In the genomic region with DNA sequence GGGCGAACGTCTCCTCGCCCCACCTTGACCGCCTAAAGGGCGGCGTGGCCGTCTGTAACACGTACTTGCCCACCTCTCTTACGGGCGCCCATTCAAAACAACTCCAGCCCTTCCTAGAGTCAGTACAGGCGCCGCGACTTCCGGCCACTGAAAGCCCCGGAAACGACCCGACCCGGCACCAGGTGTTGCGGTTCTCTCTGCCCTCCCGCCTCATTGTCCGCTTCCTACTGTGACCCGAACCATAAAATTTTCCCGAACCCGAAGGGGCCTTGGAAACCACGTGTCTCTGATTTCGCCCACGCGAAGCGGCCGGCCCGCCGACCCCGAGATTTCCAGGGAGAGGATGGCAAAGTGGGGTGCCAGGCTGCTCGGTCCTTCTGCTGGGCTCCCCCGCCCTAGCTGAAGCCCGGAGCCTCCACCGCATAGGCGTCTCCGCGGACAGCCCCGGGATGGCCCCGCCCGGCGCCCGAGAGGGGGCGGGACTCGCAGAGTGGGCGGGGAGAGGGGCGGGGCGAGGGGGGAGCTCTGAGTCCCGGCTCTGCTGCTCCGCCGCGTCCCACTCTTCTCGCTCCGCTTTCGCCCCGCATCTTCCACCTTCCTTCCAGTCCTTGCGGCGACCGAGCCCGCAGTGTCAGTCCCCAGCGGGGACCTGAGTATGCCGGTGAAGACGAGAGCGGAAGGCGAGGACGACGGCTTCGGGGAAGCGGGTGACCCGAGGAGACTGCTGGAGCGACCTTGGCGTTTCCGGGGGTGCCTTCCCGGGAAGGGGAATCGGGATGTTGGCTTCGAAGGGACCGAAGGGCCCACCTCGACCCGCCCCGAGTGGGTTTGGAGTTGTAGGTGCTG, we compare ENCODE assay signal across 8 cellular contexts. TPM values are rescaled to one million over a fixed set of nuclear protein-coding genes. Genes with fewer than 3 reads are reported as not detected.
DNase-seq lines count a peak whose midpoint lies in the region; ATAC-seq and TF ChIP-seq lines count a peak whose summit lies in the region.

No MANE protein-coding gene starts in this region.

- H3K9me2 ChIP-seq in PC-3 (replicated peaks; ENCODE audit: low read length), result no peaks in the 10 kb centered on the region

- CTCF ChIA-PET in PC-3 (lab: Charles Lee), result no interaction called here

- H2AFZ ChIP-seq in PC-3 (ENCODE audit: low read length), result peak overlapping the region; percentile 89

- TF ChIP-seq RAD21 in Ishikawa (IDR thresholded peaks at IDR 0.05; ENCODE audit: low read depth), result no peak

- no peak for TF ChIP-seq EP300 in Ishikawa (IDR thresholded peaks at IDR 0.05; ENCODE audit: borderline replicate concordance)

- ATAC-seq in GM21619 (IDR thresholded peaks at IDR 0.05; ENCODE audit: unreplicated experiment) (peak; percentile 62), PC-3 (peak; percentile 71), esophagus mucosa (peak; percentile 88)

- H3K9me3 ChIP-seq in PC-3 (ENCODE audit: low read length), result no peaks in the 10 kb centered on the region
- H3K9me3 ChIP-seq in muscle layer of colon (ENCODE audit: low read length), result no peaks in the 10 kb centered on the region

- no peaks in the 10 kb centered on the region for H3F3A ChIP-seq in PC-3 (ENCODE audit: low read length, unreplicated experiment)

- peaks cover 8% of the 10 kb centered on the region; the same call in 1 of the 2 replicates for H3K36me3 ChIP-seq in PC-3 (ENCODE audit: low read depth, low read length)
- H3K36me3 ChIP-seq in muscle layer of colon (ENCODE audit: insufficient read depth, low read length), result peaks cover 8% of the 10 kb centered on the region

- peak overlapping the region; percentile 98 for H3K4me3 Mint-ChIP-seq in activated T-cell treated with anti-CD3 and anti-CD28 coated beads, Interleukin-2, amount 50 U/mL, for 24 hours

- peaks cover 39% of the 10 kb centered on the region for H3K36me3 Mint-ChIP-seq in activated T-cell treated with anti-CD3 and anti-CD28 coated beads, Interleukin-2, amount 50 U/mL, for 24 hours (ENCODE audit: low read depth)

- peaks cover 37% of the 10 kb centered on the region for H3K79me2 ChIP-seq in PC-3 (ENCODE audit: low read length)

- intact Hi-C loops in PC-3 (cut with micrococcal nuclease), result loop anchor here (5.0 kb wide), 1 partner anchor 34 kb away; a partner anchor contains a TSS

- no peak for TF ChIP-seq CTCF in PC-3 (conservative IDR thresholded peaks at IDR 0.05; ENCODE audit: low read depth, low read length)

- H3K4me1 Mint-ChIP-seq in activated T-cell treated with anti-CD3 and anti-CD28 coated beads, Interleukin-2, amount 50 U/mL, for 24 hours (ENCODE audit: low read depth), result peaks cover 33% of the 10 kb centered on the region

- POLR2A ChIA-PET in PC-3 (lab: Charles Lee; ENCODE audit: unreplicated experiment), result interaction anchor here (0.5 to 0.6 kb wide), 2 partner anchors 32 to 486 kb away, joined by 4 read pairs; a partner anchor contains a TSS

- H4K20me1 ChIP-seq in PC-3 (ENCODE audit: low read length), result no peaks in the 10 kb centered on the region

- H3K27me3 Mint-ChIP-seq in activated T-cell treated with anti-CD3 and anti-CD28 coated beads, Interleukin-2, amount 50 U/mL, for 24 hours, result peaks cover 8% of the 10 kb centered on the region

- TSS peak; percentile 34 for BruUV-seq in PC-3 (replicated peaks; lab: Mats Ljungman, UMichigan)

- peak overlapping the region; percentile 94 for H3K4me2 ChIP-seq in PC-3 (ENCODE audit: low read length)

- H3K4me3 ChIP-seq in PC-3 (ENCODE audit: low read length) (peak overlapping the region; percentile 95), muscle layer of colon (ENCODE audit: low read depth in 1 of 2, low read length in 2 of 2) (peak overlapping the region; percentile 60 to 88)

- peak; percentile 64 for DNase-seq in DMS114 treated with DMSO at 0.1 percent for 48 hours (lab: John Stamatoyannopoulos, UW; ENCODE audit: unreplicated experiment)
- peak; percentile 82 for DNase-seq in PC-3
- peak; percentile 94 for DNase-seq in activated T-cell treated with anti-CD3 and anti-CD28 coated beads, Interleukin-2, amount 50 U/mL, for 24 hours
- peak; percentile 85 for DNase-seq in stimulated activated CD8-positive, alpha-beta memory T cell treated with anti-CD3 and anti-CD28 coated beads, Interleukin-4, amount 100 ng/mL, for 48 hours

- H3K27me3 ChIP-seq in PC-3 (ENCODE audit: low read length) (no peaks in the 10 kb centered on the region), muscle layer of colon (ENCODE audit: control insufficient read depth in 1 of 2, insufficient read depth in 2 of 2, low read length in 2 of 2) (no peaks in the 10 kb centered on the region)

- no peaks in the 10 kb centered on the region for H3K9me3 Mint-ChIP-seq in activated T-cell treated with anti-CD3 and anti-CD28 coated beads, Interleukin-2, amount 50 U/mL, for 24 hours

- H3K4me1 ChIP-seq in PC-3 (ENCODE audit: insufficient read depth, low read length) (peaks cover 10% of the 10 kb centered on the region; the same call in 1 of the 2 replicates), muscle layer of colon (ENCODE audit: insufficient read depth, low read length) (peaks cover 28% of the 10 kb centered on the region)

- peak overlapping the region; percentile 87 for H3K27ac ChIP-seq in PC-3 (ENCODE audit: low read length)
- H3K27ac ChIP-seq in muscle layer of colon (ENCODE audit: low read depth, low read length), result peak overlapping the region; percentile 100

- H3K9ac ChIP-seq in PC-3 (ENCODE audit: low read length) (peak overlapping the region; percentile 97), muscle layer of colon (ENCODE audit: low read length) (peak overlapping the region; percentile 6)

- peak overlapping the region; percentile 99 for H3K27ac Mint-ChIP-seq in activated T-cell treated with anti-CD3 and anti-CD28 coated beads, Interleukin-2, amount 50 U/mL, for 24 hours

TF ChIP-seq in Ishikawa, 13 proteins besides CTCF, POLR2A, EP300 and RAD21:
- no peak for TF ChIP-seq CREB1 (IDR thresholded peaks at IDR 0.05; ENCODE audit: low read depth)
- peak; percentile 98 for TF ChIP-seq EGR1 (IDR thresholded peaks at IDR 0.05)
- TF ChIP-seq TCF12 (IDR thresholded peaks at IDR 0.05; ENCODE audit: low read depth), result peak; percentile 50
- 0 out of 2 replicates have a peak, but pooled peaks have one; percentile 20 for TF ChIP-seq ZBTB7A (IDR thresholded peaks at IDR 0.05; ENCODE audit: low read depth)
- TF ChIP-seq, protein P1, sequence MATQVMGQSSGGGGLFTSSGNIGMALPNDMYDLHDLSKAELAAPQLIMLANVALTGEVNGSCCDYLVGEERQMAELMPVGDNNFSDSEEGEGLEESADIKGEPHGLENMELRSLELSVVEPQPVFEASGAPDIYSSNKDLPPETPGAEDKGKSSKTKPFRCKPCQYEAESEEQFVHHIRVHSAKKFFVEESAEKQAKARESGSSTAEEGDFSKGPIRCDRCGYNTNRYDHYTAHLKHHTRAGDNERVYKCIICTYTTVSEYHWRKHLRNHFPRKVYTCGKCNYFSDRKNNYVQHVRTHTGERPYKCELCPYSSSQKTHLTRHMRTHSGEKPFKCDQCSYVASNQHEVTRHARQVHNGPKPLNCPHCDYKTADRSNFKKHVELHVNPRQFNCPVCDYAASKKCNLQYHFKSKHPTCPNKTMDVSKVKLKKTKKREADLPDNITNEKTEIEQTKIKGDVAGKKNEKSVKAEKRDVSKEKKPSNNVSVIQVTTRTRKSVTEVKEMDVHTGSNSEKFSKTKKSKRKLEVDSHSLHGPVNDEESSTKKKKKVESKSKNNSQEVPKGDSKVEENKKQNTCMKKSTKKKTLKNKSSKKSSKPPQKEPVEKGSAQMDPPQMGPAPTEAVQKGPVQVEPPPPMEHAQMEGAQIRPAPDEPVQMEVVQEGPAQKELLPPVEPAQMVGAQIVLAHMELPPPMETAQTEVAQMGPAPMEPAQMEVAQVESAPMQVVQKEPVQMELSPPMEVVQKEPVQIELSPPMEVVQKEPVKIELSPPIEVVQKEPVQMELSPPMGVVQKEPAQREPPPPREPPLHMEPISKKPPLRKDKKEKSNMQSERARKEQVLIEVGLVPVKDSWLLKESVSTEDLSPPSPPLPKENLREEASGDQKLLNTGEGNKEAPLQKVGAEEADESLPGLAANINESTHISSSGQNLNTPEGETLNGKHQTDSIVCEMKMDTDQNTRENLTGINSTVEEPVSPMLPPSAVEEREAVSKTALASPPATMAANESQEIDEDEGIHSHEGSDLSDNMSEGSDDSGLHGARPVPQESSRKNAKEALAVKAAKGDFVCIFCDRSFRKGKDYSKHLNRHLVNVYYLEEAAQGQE (IDR thresholded peaks at IDR 0.05; ENCODE audit: low read depth), result no peak
- TF ChIP-seq CEBPB (IDR thresholded peaks at IDR 0.05), result no peak
- TF ChIP-seq, protein P2, sequence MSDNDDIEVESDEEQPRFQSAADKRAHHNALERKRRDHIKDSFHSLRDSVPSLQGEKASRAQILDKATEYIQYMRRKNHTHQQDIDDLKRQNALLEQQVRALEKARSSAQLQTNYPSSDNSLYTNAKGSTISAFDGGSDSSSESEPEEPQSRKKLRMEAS (IDR thresholded peaks at IDR 0.05), result peak; percentile 87
- peak; percentile 52 for TF ChIP-seq TAF1 (IDR thresholded peaks at IDR 0.05; ENCODE audit: low read depth)
- peak; percentile 9; the same call in 1 of the 2 replicates for TF ChIP-seq TEAD4 (IDR thresholded peaks at IDR 0.05)
- TF ChIP-seq NFIC (IDR thresholded peaks at IDR 0.05), result 0 out of 2 replicates have a peak, but pooled peaks have one; percentile 19
- TF ChIP-seq, protein P3, sequence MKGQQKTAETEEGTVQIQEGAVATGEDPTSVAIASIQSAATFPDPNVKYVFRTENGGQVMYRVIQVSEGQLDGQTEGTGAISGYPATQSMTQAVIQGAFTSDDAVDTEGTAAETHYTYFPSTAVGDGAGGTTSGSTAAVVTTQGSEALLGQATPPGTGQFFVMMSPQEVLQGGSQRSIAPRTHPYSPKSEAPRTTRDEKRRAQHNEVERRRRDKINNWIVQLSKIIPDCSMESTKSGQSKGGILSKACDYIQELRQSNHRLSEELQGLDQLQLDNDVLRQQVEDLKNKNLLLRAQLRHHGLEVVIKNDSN (IDR thresholded peaks at IDR 0.05), result peak; percentile 91

RNA-seq across cellular contexts. Expression of a gene that starts 0.7 kb away (rescaled TPM):
- total RNA-seq in PC-3 (2014; rRNA removed) (250 and 258 TPM in 2 replicates), esophagus mucosa (52.0 TPM)

RNA-seq across cellular contexts. Expression of a gene that starts 21.0 kb away (rescaled TPM):
- total RNA-seq in PC-3 (2014; rRNA removed) (153 and 154 TPM in 2 replicates), esophagus mucosa (525 TPM)

RNA-seq across cellular contexts. Expression of a gene that starts 31.9 kb away (rescaled TPM):
- 158 and 171 TPM in 2 replicates for total RNA-seq in PC-3 (2014; rRNA removed)
- 56.1 TPM for total RNA-seq in esophagus mucosa

Comparison
In these comparisons a context has a peak if more than half of its experiments do, and no peak if none do; other contexts are left out.
1. Peak in every context shown above with its lines: DNase-seq, ATAC-seq, H3K4me3 ChIP-seq and H3K27ac ChIP-seq.